Comparison of ENCODE assay signal across 11 cellular contexts in the genomic region with DNA sequence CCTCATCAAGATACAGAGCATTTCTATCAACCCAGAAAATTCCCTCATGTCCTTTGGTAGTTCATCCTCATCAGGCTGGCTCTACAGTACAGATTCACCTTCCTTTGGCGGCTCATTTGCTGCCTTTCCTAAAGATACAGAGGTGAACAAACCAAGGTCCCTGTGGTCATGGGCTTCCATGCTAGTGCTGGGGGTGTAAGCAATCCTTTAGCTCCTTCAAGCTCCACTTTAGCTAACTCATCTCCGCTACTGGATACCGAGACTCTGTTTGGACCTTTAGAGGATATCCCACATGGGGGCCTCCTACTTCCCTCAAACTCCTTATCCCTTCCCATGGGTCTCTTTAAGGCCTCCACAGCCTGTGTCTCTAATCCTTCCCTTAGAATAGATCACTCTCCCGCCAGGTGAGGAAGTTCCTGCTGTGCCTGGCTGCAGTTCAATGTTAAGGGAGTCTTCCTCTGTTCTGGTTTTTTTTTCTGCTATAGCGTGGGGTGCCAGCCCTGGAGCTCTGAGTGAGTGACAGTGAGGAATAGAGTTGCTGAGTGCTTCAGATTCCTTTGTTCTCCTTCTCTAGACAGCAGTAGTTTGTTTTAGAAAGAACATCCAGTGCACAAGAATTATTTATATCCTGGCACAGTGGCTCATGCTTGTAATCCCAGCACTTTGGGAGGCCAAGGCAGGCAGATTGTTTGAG. TPM values are rescaled to one million over a fixed set of nuclear protein-coding genes. Genes with fewer than 3 reads are reported as not detected.
DNase-seq lines count a peak whose midpoint lies in the region; ATAC-seq, FAIRE-seq and TF ChIP-seq lines count a peak whose summit lies in the region.
"Had no signal": no experiment of that assay in that cellular context is flagged by ENCODE, and none has a peak within 500 bp of the region (broad histone marks: within the 10 kb centered on the region; RNA-seq: fewer than 3 reads in every experiment).

No MANE protein-coding gene starts in this region.

- TF ChIP-seq POLR2A in K562 (conservative IDR thresholded peaks at IDR 0.05) = no peak

- 46% methylated on average over 5 of the region's 5 CpGs for WGBS in K562 (ENCODE audit: insufficient coverage, low coverage, missing lambda C conversion rate)

- peak; percentile 31 for DNase-seq in LHCN-M2 (ENCODE audit: low read depth)
- no peak for DNase-seq in K562 (ENCODE audit: extremely low read depth in 1 of 4, low spot score in 3 of 4)
- DNase-seq in iris pigment epithelial cell (ENCODE audit: low read depth) = peak; percentile 26
- DNase-seq in T-helper 9 cell = no peak
- DNase-seq in sciatic nerve (ENCODE audit: low spot score) = no peak
- DNase-seq in AG08396 (ENCODE audit: low spot score) = no peak
- DNase-seq in GF-D8 (lab: John Stamatoyannopoulos, UW) = no peak
- DNase-seq: NCI-H2029 had no signal

- no peak for TF ChIP-seq EP300 in K562 (IDR thresholded peaks at IDR 0.05; ENCODE audit: low read length)

- no peaks in the 10 kb centered on the region for H3K36me3 ChIP-seq in K562 (ENCODE audit: control insufficient read depth, insufficient read depth, low read length)
- no peaks in the 10 kb centered on the region for H3K36me3 ChIP-seq in stomach smooth muscle (ENCODE audit: control insufficient read depth in 2 of 2, insufficient read depth in 2 of 2, low read length in 2 of 2)

- 0 out of 6 replicates have a peak, but pooled peaks of 1 of the 3 experiments have one; percentile 5 for TF ChIP-seq CTCF in K562 (IDR thresholded peaks at IDR 0.05 in 2 of 3, conservative IDR thresholded peaks at IDR 0.05 in 1 of 3; ENCODE audit: insufficient read depth in 2 of 3, low read depth in 1 of 3, low read length in 3 of 3)

- intact Hi-C loops in K562 (cut with micrococcal nuclease) = loop anchor here (1.0 kb wide), 1 partner anchor 115 kb away; no protein-coding TSS in a partner anchor
- intact Hi-C loops in sciatic nerve (cut with DNase I) = no loop called here

- H3K4me2 ChIP-seq in K562 (ENCODE audit: insufficient read depth, low read length) = no peak overlapping the region

- no TSS peak for BruUV-seq in K562 (replicated peaks; lab: Mats Ljungman, UMichigan)

- peaks cover 27 to 84% of the 10 kb centered on the region in 2 experiments for H3K4me1 ChIP-seq in K562 (replicated peaks in 1 of 2; ENCODE audit: control insufficient read depth in 2 of 2, insufficient read depth in 2 of 2, low read length in 2 of 2)
- H3K4me1 ChIP-seq in stomach smooth muscle (ENCODE audit: control insufficient read depth, insufficient read depth, low read length) = peaks cover 7% of the 10 kb centered on the region

- no peaks in the 10 kb centered on the region for H3K9me1 ChIP-seq in K562 (ENCODE audit: control insufficient read depth, insufficient read depth, low read length)

- no peak overlapping the region for H3K4me3 ChIP-seq in K562
- peak overlapping the region in 1 of 2 donors; percentile 3 for H3K4me3 ChIP-seq in stomach smooth muscle (ENCODE audit: low read length in 2 of 2)

- CTCF ChIA-PET in K562 (lab: Yijun Ruan, JAX; ENCODE audit: low intra/inter-chr PET ratio) = no interaction called here

- peak overlapping the region; percentile 28; the same call in 2 of the 3 replicates for H3K27ac ChIP-seq in K562 (ENCODE audit: extremely low read depth, low read depth, low read length)
- H3K27ac ChIP-seq in stomach smooth muscle (ENCODE audit: low read length) = peak overlapping the region; percentile 55

- H2AFZ ChIP-seq in K562 (ENCODE audit: low read depth, low read length) = peak overlapping the region; percentile 51

- H4K20me1 ChIP-seq in K562 (replicated peaks; ENCODE audit: control insufficient read depth, insufficient read depth, low read length) = no peaks in the 10 kb centered on the region

- POLR2A ChIA-PET in K562 (lab: Yijun Ruan, JAX) = interaction anchor here (1.1 to 6.1 kb wide), 5 partner anchors 14 to 120 kb away, joined by 3 to 32 read pairs (median 4); no protein-coding TSS in a partner anchor

- peak; percentile 8 for ATAC-seq in K562
- ATAC-seq in sciatic nerve = no peak

- H3K9ac ChIP-seq in K562 (ENCODE audit: insufficient read depth in 1 of 2, low read depth in 2 of 2, low read length in 2 of 2) (peak overlapping the region; percentile 25 to 73; a peak in 2 of 4 replicates), stomach smooth muscle (ENCODE audit: low read length in 2 of 2) (peak overlapping the region in 1 of 2 donors; percentile 5)

- peak in 1 of 2 experiments; percentile 46; a peak in 2 of 4 replicates for TF ChIP-seq RAD21 in K562 (CRISPR knock-in tag; conservative IDR thresholded peaks at IDR 0.05 in 1 of 2, IDR thresholded peaks at IDR 0.05 in 1 of 2)

- H3K79me2 ChIP-seq in K562 (ENCODE audit: control insufficient read depth, insufficient read depth, low read length) = no peaks in the 10 kb centered on the region

- no peak for FAIRE-seq in K562 (lab: Jason Lieb, UNC)
- FAIRE-seq: bronchial epithelial cell had no signal

- H3K27me3 ChIP-seq in K562 (ENCODE audit: control insufficient read depth in 2 of 2, insufficient read depth in 2 of 2, low read length in 2 of 2) (no peaks in the 10 kb centered on the region), stomach smooth muscle (ENCODE audit: control insufficient read depth in 1 of 2, insufficient read depth in 2 of 2, low read length in 2 of 2) (no peaks in the 10 kb centered on the region)

- H3K9me3 ChIP-seq in K562 (replicated peaks; ENCODE audit: control insufficient read depth, insufficient read depth, low read depth, low read length) (no peaks in the 10 kb centered on the region), stomach smooth muscle (ENCODE audit: control insufficient read depth in 2 of 2, low read length in 2 of 2) (no peaks in the 10 kb centered on the region)

- in situ Hi-C loops in K562 (cut with MboI) = no loop called here

TF ChIP-seq in K562, 482 proteins besides CTCF, POLR2A, EP300 and RAD21 (continues in another document):
- TF ChIP-seq FOXP1 (CRISPR knock-in tag; IDR thresholded peaks at IDR 0.05) (no peak), NEUROD1 (IDR thresholded peaks at IDR 0.05; ENCODE audit: borderline replicate concordance, low read depth, low read length, partially characterized antibody) (peak; percentile 19), NONO (IDR thresholded peaks at IDR 0.05; ENCODE audit: low read depth in 2 of 2, low read length in 1 of 2) (no peak), ZNF175 (CRISPR knock-in tag; IDR thresholded peaks at IDR 0.05; ENCODE audit: low read depth) (peak; percentile 40; the same call in 1 of the 2 replicates), SPI1 (IDR thresholded peaks at IDR 0.05; ENCODE audit: borderline replicate concordance, low read depth, low read length) (0 out of 2 replicates have a peak, but pooled peaks have one; percentile 6), ZNF174 (CRISPR knock-in tag; IDR thresholded peaks at IDR 0.05) (no peak), PKNOX1 (IDR thresholded peaks at IDR 0.05) (peak; percentile 63), ERF (CRISPR knock-in tag; IDR thresholded peaks at IDR 0.05) (no peak), MAZ (CRISPR knock-in tag; conservative IDR thresholded peaks at IDR 0.05 in 1 of 2, IDR thresholded peaks at IDR 0.05 in 1 of 2) (0 out of 4 replicates have a peak, but pooled peaks of 1 of the 2 experiments have one; percentile 32), ZEB2 (IDR thresholded peaks at IDR 0.05) (no peak), PCBP2 (IDR thresholded peaks at IDR 0.05; ENCODE audit: low read depth, low read length, poor library complexity, severe bottlenecking) (no peak), RHOXF2B (CRISPR knock-in tag; conservative IDR thresholded peaks at IDR 0.05) (no peak), DDX20 (tag; IDR thresholded peaks at IDR 0.05; ENCODE audit: low read depth) (0 out of 2 replicates have a peak, but pooled peaks have one; percentile 39), BACH1 (tag; IDR thresholded peaks at IDR 0.05) (peak; percentile 53; the same call in 1 of the 2 replicates)

RNA-seq across cellular contexts. Expression of gene CLEC3B, which starts 30.7 kb away (rescaled TPM):
- total RNA-seq in LHCN-M2 (2014; rRNA removed) = 0.38 and 0.40 TPM in 2 replicates
- 5.1 TPM for polyA plus RNA-seq in LHCN-M2 (2012)
- not detected in 2 replicates for total RNA-seq in K562 (2011; cell fraction: chromatin; rRNA removed; ENCODE audit: low replicate concordance)
- total RNA-seq in K562 (2011; cell fraction: nucleolus; rRNA removed) = 0.33 TPM in 1 of 2 replicates, not detected in the other
- not detected in 2 replicates for total RNA-seq in K562 (2011; cell fraction: nucleoplasm; rRNA removed)
- total RNA-seq in K562 (2014; rRNA removed) = 0.33 TPM in 1 of 2 replicates, not detected in the other
- total RNA-seq in K562 (2014; rRNA removed; fragmentation: Illumina TruSeq; extraction: Trizol) = not detected in 2 replicates
- not detected in 2 replicates for total RNA-seq in K562 (2015; rRNA removed; fragmentation: Illumina TruSeq; extraction: Trizol)
- not detected in 2 replicates for total RNA-seq in K562 (2021)
- 0.19 TPM in 1 of 2 replicates, not detected in the other for polyA plus RNA-seq in K562 (2011; rRNA removed)
- polyA plus RNA-seq in K562 (2011; cell fraction: cytosol; rRNA removed) = 0.27 TPM in 1 of 2 replicates, not detected in the other
- polyA plus RNA-seq in K562 (2011; cell fraction: nucleus; rRNA removed) = 0.41 and 0.52 TPM in 2 replicates
- 0.19 TPM in 1 of 2 replicates, not detected in the other for polyA plus RNA-seq in K562 (2012)
- polyA plus RNA-seq in K562 (2014; fragmentation: Illumina TruSeq; extraction: Trizol) = not detected in 2 replicates
- not detected for polyA plus RNA-seq in K562 (2014; fragmentation: Nextera tagmentation; extraction: Ambion mirVana)
- not detected in 2 replicates for polyA plus RNA-seq in K562 (2014; rRNA removed)
- not detected in 2 replicates for polyA minus RNA-seq in K562 (2011; rRNA and poly(A)+ RNA removed)
- not detected in 2 replicates for polyA minus RNA-seq in K562 (2011; cell fraction: cytosol; rRNA and poly(A)+ RNA removed)
- 0.54 TPM in 1 of 2 replicates, not detected in the other for polyA minus RNA-seq in K562 (2011; cell fraction: nucleus; rRNA and poly(A)+ RNA removed)
- 105 TPM for total RNA-seq in sciatic nerve
- total RNA-seq: bronchial epithelial cell, progenitor cell of endocrine pancreas had no signal

Comparison
In these comparisons a context has a peak if more than half of its experiments do, and no peak if none do; other contexts are left out.
1. DNase-seq: peak in LHCN-M2 (single experiment) and iris pigment epithelial cell (single experiment); none in K562 (0 of 4), T-helper 9 cell (single experiment), sciatic nerve (single experiment), AG08396 (single experiment) and GF-D8 (single experiment).
2. RNA of gene CLEC3B, which starts 30.7 kb away (total RNA-seq): 105 TPM in sciatic nerve (single experiment); 0.38 to 0.40 TPM in LHCN-M2 and 0.33 TPM in K562; every median in the first group is over 10 times any median in the second.